ENCODE assay signal across 8 cellular contexts in the genomic region with DNA sequence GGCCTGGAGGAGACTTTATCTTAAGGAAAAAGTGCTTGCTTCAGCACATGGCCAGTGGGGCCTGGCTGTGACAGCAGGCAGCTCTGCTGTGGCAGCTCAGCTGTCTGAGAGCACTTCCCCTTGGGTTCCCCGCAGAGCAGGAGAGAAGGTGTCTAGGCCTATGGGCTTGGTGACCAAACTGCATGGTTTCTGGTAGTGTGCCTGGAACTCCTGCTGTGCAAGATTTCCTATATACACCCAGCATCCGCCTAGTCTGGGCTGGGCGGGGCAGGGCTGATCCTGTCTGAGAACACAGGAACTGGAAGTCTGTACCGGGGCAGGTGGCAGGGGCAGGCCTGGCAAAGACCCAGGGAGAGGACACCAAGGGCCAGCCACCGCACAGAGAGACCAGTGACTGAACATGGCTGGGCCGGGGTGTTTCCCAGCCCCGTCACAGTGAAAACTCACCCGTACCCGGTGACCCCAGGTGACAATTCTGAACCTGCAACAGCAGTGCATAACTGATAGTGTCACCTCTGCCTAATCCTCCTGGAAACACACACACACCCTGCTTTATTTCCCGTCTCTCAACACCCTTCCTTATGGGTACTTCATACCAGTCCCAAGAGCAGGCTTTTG. TPM values are rescaled to one million over a fixed set of nuclear protein-coding genes. Genes with fewer than 3 reads are reported as not detected.
DNase-seq lines count a peak whose midpoint lies in the region; ATAC-seq and TF ChIP-seq lines count a peak whose summit lies in the region.

No MANE protein-coding gene starts in this region.

- H3K4me1 ChIP-seq in right cardiac atrium (ENCODE audit: control insufficient read depth, insufficient read depth, low read length) (peaks cover 34% of the 10 kb centered on the region), stomach smooth muscle (ENCODE audit: control insufficient read depth, insufficient read depth, low read length) (peaks cover 49% of the 10 kb centered on the region)

- intact Hi-C loops in right cardiac atrium (cut with DNase I), result loop anchor here in 2 of 4 donors (5.0 kb wide), 1 partner anchor 37 kb away; no protein-coding TSS in a partner anchor

- H3K9me3 ChIP-seq in right cardiac atrium (ENCODE audit: control insufficient read depth, low read length) (no peaks in the 10 kb centered on the region), stomach smooth muscle (ENCODE audit: control insufficient read depth in 2 of 2, low read length in 2 of 2) (no peaks in the 10 kb centered on the region)

- no peaks in the 10 kb centered on the region for H3K27me3 ChIP-seq in right cardiac atrium (ENCODE audit: control insufficient read depth, insufficient read depth)
- no peaks in the 10 kb centered on the region for H3K27me3 ChIP-seq in stomach smooth muscle (ENCODE audit: control insufficient read depth in 1 of 2, insufficient read depth in 2 of 2, low read length in 2 of 2)

- H3K4me3 ChIP-seq in LNCaP clone FGC (ENCODE audit: low read depth, low read length) (peak overlapping the region; percentile 35), right cardiac atrium (ENCODE audit: low read length) (no peak overlapping the region), stomach smooth muscle (ENCODE audit: low read length in 2 of 2) (no peak overlapping the region)

- H3K27ac ChIP-seq in VCaP (peak overlapping the region; percentile 57), right cardiac atrium (ENCODE audit: low read length) (peak overlapping the region; percentile 73), stomach smooth muscle (ENCODE audit: low read length) (peak overlapping the region; percentile 41)

- H3K9ac ChIP-seq in stomach smooth muscle (ENCODE audit: low read length in 2 of 2), result no peak overlapping the region

- peak; percentile 47 for ATAC-seq in GM18502 (IDR thresholded peaks at IDR 0.05; ENCODE audit: poor library complexity, unreplicated experiment)
- peak; percentile 37 for ATAC-seq in GM21619 (IDR thresholded peaks at IDR 0.05; ENCODE audit: unreplicated experiment)
- ATAC-seq in right cardiac atrium, result peak; percentile 2 to 38

- no peak for TF ChIP-seq CTCF in LNCaP clone FGC (IDR thresholded peaks at IDR 0.05; ENCODE audit: control insufficient read depth, extremely low read depth, insufficient read depth)
- TF ChIP-seq CTCF in VCaP (conservative IDR thresholded peaks at IDR 0.05), result no peak

- no peaks in the 10 kb centered on the region for H3K36me3 ChIP-seq in stomach smooth muscle (ENCODE audit: control insufficient read depth in 2 of 2, insufficient read depth in 2 of 2, low read length in 2 of 2)

- DNase-seq in LNCaP clone FGC (ENCODE audit: low read depth), result peak; percentile 87
- DNase-seq in right cardiac atrium, result peak; percentile 75 to 89 (median 79)
- DNase-seq in NCI-H1436 (lab: John Stamatoyannopoulos, UW), result no peak
- DNase-seq in AG08396 (ENCODE audit: low spot score), result no peak

- WGBS in right cardiac atrium, result 52% methylated on average over 10 of the region's 10 CpGs

RNA-seq across cellular contexts. Expression of gene CHD9, which starts 39.3 kb away (rescaled TPM):
- 10 to 100 TPM; 49.4 to 73.5 (median 57.4) TPM for total RNA-seq in right cardiac atrium
- polyA plus RNA-seq in right cardiac atrium, result 7.3 TPM

RNA-seq across cellular contexts. Expression of gene CHD9NB, which starts 41.4 kb away (rescaled TPM):
- total RNA-seq in right cardiac atrium, result under 1 TPM; 0.50 to 0.94 (median 0.77) TPM
- 0.77 TPM for polyA plus RNA-seq in right cardiac atrium

Comparison
In these comparisons a context has a peak if more than half of its experiments do, and no peak if none do; other contexts are left out.
1. DNase-seq: peak in LNCaP clone FGC (single experiment) and right cardiac atrium (3 of 3); none in NCI-H1436 (single experiment) and AG08396 (single experiment).
2. Peak in every context shown above with its lines, with median percentiles within 50 percentile points of each other: ATAC-seq and H3K27ac ChIP-seq.